ENCODE assay signal across 10 cellular contexts in the genomic region with DNA sequence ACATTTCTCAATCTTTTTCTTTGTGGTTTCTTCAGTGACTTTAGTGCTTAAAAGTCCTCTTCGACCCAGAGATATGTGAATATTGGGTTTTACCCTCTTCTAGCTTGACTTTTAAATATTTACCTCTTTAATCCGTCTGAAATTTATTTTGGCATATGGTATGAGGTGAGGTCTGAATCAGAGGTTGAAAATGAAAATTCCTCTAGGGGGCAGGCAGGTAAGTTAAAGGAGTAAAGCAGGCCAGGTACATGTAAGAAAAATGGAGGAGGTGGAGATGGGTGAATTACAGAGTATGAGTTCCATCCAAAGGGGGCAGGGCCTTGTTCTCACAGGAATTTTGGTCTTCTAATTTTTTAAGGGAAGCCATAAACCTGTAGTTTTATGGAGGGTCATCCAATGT.
DNase-seq lines count a peak whose midpoint lies in the region; ATAC-seq and TF ChIP-seq lines count a peak whose summit lies in the region.
"Had no signal": no experiment of that assay in that cellular context is flagged by ENCODE, and none has a peak within 500 bp of the region (broad histone marks: within the 10 kb centered on the region; RNA-seq: fewer than 3 reads in every experiment).

No MANE protein-coding gene starts in this region.

- no peak overlapping the region for H2AK9ac ChIP-seq in IMR-90 (replicated peaks; ENCODE audit: low read depth, low read length, poor library complexity)

- H3K14ac ChIP-seq in IMR-90 (replicated peaks; ENCODE audit: low read depth, low read length), result no peak overlapping the region

- H3K79me1 ChIP-seq in IMR-90 (ENCODE audit: low read depth in 1 of 2, low read length in 2 of 2), result no peaks in the 10 kb centered on the region

- no peak overlapping the region for H3K9ac ChIP-seq in IMR-90 (ENCODE audit: low read depth, low read length)

- dilution Hi-C loops in IMR-90 (cut with HindIII; ENCODE audit: low sequenced_read_pairs, unreplicated experiment), result no loop called here

- no peak overlapping the region for H2AK5ac ChIP-seq in IMR-90 (ENCODE audit: low read depth, low read length)

- no peak overlapping the region for H2BK5ac ChIP-seq in IMR-90 (ENCODE audit: low read depth, low read length, poor library complexity, severe bottlenecking)

- no peak overlapping the region for H3K4me2 ChIP-seq in IMR-90 (ENCODE audit: low read depth, low read length)

- H2AFZ ChIP-seq in IMR-90 (replicated peaks; ENCODE audit: low read length, poor library complexity), result no peak overlapping the region

- peak; percentile 78 for DNase-seq in DMS53 (lab: John Stamatoyannopoulos, UW)
- no peak for DNase-seq in IMR-90
- DNase-seq in RWPE1 (ENCODE audit: low spot score), result peak; percentile 13
- peak; percentile 46 for DNase-seq in left kidney (ENCODE audit: low read depth, low spot score)
- no peak for DNase-seq in stimulated activated naive CD8-positive, alpha-beta T cell treated with anti-CD3 and anti-CD28 coated beads, Interleukin-15, Interleukin-2, amounts not matched to agents 100 U/mL and 50 U/mL, for 24 hours
- DNase-seq in Peyer's patch, result no peak
- no peak for DNase-seq in heart left ventricle
- DNase-seq: amygdala, NCI-H2171 had no signal

- H3K36me3 ChIP-seq in IMR-90 (ENCODE audit: control insufficient read depth, insufficient read depth, low read length) (peaks cover 2% of the 10 kb centered on the region; the same call in 1 of the 2 replicates), Peyer's patch (no peaks in the 10 kb centered on the region), heart left ventricle (no peaks in the 10 kb centered on the region)

- H4K8ac ChIP-seq in IMR-90 (ENCODE audit: low read depth in 2 of 2, low read length in 2 of 2), result no peak overlapping the region

- in situ Hi-C loops in IMR-90 (cut with MboI; ENCODE audit: low sequenced_read_pairs), result no loop called here

- POLR2A ChIA-PET in IMR-90 (lab: Charles Lee; ENCODE audit: unreplicated experiment), result no interaction called here
- POLR2A ChIA-PET in RWPE1 (lab: Yijun Ruan, JAX; ENCODE audit: low non-redundant PET), result no interaction called here

- H3K4me1 ChIP-seq in IMR-90 (ENCODE audit: control insufficient read depth, insufficient read depth, low read length), result peaks cover 13% of the 10 kb centered on the region
- no peaks in the 10 kb centered on the region for H3K4me1 ChIP-seq in Peyer's patch
- H3K4me1 ChIP-seq in heart left ventricle, result peaks cover 0 to 19% (median 0%) of the 10 kb centered on the region in 12 donors

- H3K27me3 ChIP-seq in IMR-90 (ENCODE audit: control insufficient read depth, insufficient read depth, low read length) (no peaks in the 10 kb centered on the region; the same call in 1 of the 2 replicates), Peyer's patch (no peaks in the 10 kb centered on the region), heart left ventricle (peaks cover 0 to 8% (median 0%) of the 10 kb centered on the region in 9 donors)

- TF ChIP-seq RAD21 in IMR-90 (IDR thresholded peaks at IDR 0.05; ENCODE audit: low read length), result no peak

- intact Hi-C loops in IMR-90 (cut with micrococcal nuclease), result no loop called here
- intact Hi-C loops in heart left ventricle (cut with DNase I), result no loop called here

- no peak overlapping the region for H2BK20ac ChIP-seq in IMR-90 (ENCODE audit: low read depth, low read length)

- CTCF ChIA-PET in IMR-90 (lab: Yijun Ruan, JAX) (no interaction called here), RWPE1 (lab: Yijun Ruan, JAX) (interaction anchor here (0.8 kb wide), 1 partner anchor 9 kb away, joined by 3 read pairs; no protein-coding TSS in a partner anchor)

- H3K27ac ChIP-seq in IMR-90 (ENCODE audit: insufficient read depth, low read length), result no peak overlapping the region
- no peak overlapping the region for H3K27ac ChIP-seq in RWPE1
- H3K27ac ChIP-seq in Peyer's patch, result no peak overlapping the region
- H3K27ac ChIP-seq in heart left ventricle, result no peak overlapping the region

- H3K4ac ChIP-seq in IMR-90 (ENCODE audit: low read depth, low read length), result no peak overlapping the region

- WGBS in IMR-90 (ENCODE audit: extremely low coverage in 2 of 2, insufficient read length in 1 of 2), 2 experiments, result no CpG with 5 or more reads among the region's 2 CpGs
- 78 to 86% (median 86%) methylated on average over 2 of the region's 2 CpGs for WGBS in heart left ventricle, 4 donors

- no peak overlapping the region for H3K56ac ChIP-seq in IMR-90 (ENCODE audit: extremely low read depth, insufficient read depth, low read length)

- no peak overlapping the region for H2BK120ac ChIP-seq in IMR-90 (ENCODE audit: low read depth, low read length)

- H3K23ac ChIP-seq in IMR-90 (ENCODE audit: low read depth, low read length), result no peak overlapping the region

- H3K18ac ChIP-seq in IMR-90 (ENCODE audit: low read depth, low read length), result no peak overlapping the region; the same call in 1 of the 2 replicates

- TF ChIP-seq POLR2A in IMR-90 (IDR thresholded peaks at IDR 0.05; ENCODE audit: low read depth, low read length), result no peak
- no peak for TF ChIP-seq POLR2A in Peyer's patch (IDR thresholded peaks at IDR 0.05)
- no peak for TF ChIP-seq POLR2A in heart left ventricle (IDR thresholded peaks at IDR 0.05)

- TF ChIP-seq CTCF in IMR-90 (conservative IDR thresholded peaks at IDR 0.05; ENCODE audit: low read depth, low read length) (no peak), RWPE1 (conservative IDR thresholded peaks at IDR 0.05; ENCODE audit: low read depth) (no peak; the same call in 1 of the 2 replicates), Peyer's patch (IDR thresholded peaks at IDR 0.05) (no peak), heart left ventricle (IDR thresholded peaks at IDR 0.05) (no peak)

- H3K9me1 ChIP-seq in IMR-90 (ENCODE audit: insufficient read depth, low read length), result peaks cover 6% of the 10 kb centered on the region

- H4K20me1 ChIP-seq in IMR-90 (ENCODE audit: insufficient read depth, low read length), result no peaks in the 10 kb centered on the region

- H4K91ac ChIP-seq in IMR-90 (ENCODE audit: insufficient read depth, low read depth, low read length), result no peak overlapping the region

- no TSS peak for BruUV-seq in IMR-90 (replicated peaks; lab: Mats Ljungman, UMichigan)

- H3K4me3 ChIP-seq in IMR-90 (ENCODE audit: insufficient read depth, low read depth, low read length), result no peak overlapping the region
- no peak overlapping the region for H3K4me3 ChIP-seq in Peyer's patch
- H3K4me3 ChIP-seq in heart left ventricle, result no peak overlapping the region

- H4K5ac ChIP-seq in IMR-90 (ENCODE audit: low read depth, low read length), result peak overlapping the region; percentile 28; the same call in 1 of the 2 replicates

- H2BK15ac ChIP-seq in IMR-90 (ENCODE audit: low read depth, low read length), result no peak overlapping the region

- H3K9me3 ChIP-seq in IMR-90 (ENCODE audit: control insufficient read depth, insufficient read depth, low read length) (no peaks in the 10 kb centered on the region), Peyer's patch (no peaks in the 10 kb centered on the region), heart left ventricle (no peaks in the 10 kb centered on the region)

- ATAC-seq in IMR-90 (ENCODE audit: low read depth) (no peak), heart left ventricle (no peak)
- no peak for ATAC-seq in stimulated activated naive CD8-positive, alpha-beta T cell treated with anti-CD3 and anti-CD28 coated beads, Interleukin-15, Interleukin-2, amounts not matched to agents 100 U/mL and 50 U/mL, for 24 hours
- ATAC-seq: activated T-helper 17 cell treated with anti-CD3 and anti-CD28 coated beads, Interleukin-2, amount 50 U/mL, for 72 hours had no signal

TF ChIP-seq in IMR-90, 13 proteins besides CTCF, POLR2A, EP300 and RAD21:
- no peak for TF ChIP-seq FOS (IDR thresholded peaks at IDR 0.05; ENCODE audit: low read depth, low read length)
- no peak for TF ChIP-seq USF2 (IDR thresholded peaks at IDR 0.05; ENCODE audit: low read depth, low read length)
- TF ChIP-seq MAFK (IDR thresholded peaks at IDR 0.05; ENCODE audit: low read depth, low read length), result no peak
- no peak for TF ChIP-seq CEBPB (IDR thresholded peaks at IDR 0.05; ENCODE audit: low read depth, low read length)
- TF ChIP-seq, protein P1, sequence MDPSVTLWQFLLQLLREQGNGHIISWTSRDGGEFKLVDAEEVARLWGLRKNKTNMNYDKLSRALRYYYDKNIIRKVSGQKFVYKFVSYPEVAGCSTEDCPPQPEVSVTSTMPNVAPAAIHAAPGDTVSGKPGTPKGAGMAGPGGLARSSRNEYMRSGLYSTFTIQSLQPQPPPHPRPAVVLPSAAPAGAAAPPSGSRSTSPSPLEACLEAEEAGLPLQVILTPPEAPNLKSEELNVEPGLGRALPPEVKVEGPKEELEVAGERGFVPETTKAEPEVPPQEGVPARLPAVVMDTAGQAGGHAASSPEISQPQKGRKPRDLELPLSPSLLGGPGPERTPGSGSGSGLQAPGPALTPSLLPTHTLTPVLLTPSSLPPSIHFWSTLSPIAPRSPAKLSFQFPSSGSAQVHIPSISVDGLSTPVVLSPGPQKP (IDR thresholded peaks at IDR 0.05; ENCODE audit: borderline replicate concordance, low read depth, low read length), result no peak
- no peak for TF ChIP-seq RFX5 (IDR thresholded peaks at IDR 0.05; ENCODE audit: low read depth, low read length)
- no peak for TF ChIP-seq RCOR1 (IDR thresholded peaks at IDR 0.05; ENCODE audit: insufficient replicate concordance, low read length)
- TF ChIP-seq CHD1 (IDR thresholded peaks at IDR 0.05; ENCODE audit: low read depth, low read length), result no peak
- no peak for TF ChIP-seq MAZ (IDR thresholded peaks at IDR 0.05; ENCODE audit: borderline replicate concordance, low read depth, low read length)
- no peak for TF ChIP-seq MXI1 (IDR thresholded peaks at IDR 0.05; ENCODE audit: borderline replicate concordance, low read depth, low read length)
- TF ChIP-seq SMC3 (IDR thresholded peaks at IDR 0.05; ENCODE audit: low read depth, low read length), result no peak
- TF ChIP-seq BHLHE40 (IDR thresholded peaks at IDR 0.05; ENCODE audit: low read depth, low read length), result no peak
- TF ChIP-seq NFE2L2 (IDR thresholded peaks at IDR 0.05; ENCODE audit: low read depth, low read length), result no peak

Comparison
In these comparisons a context has a peak if more than half of its experiments do, and no peak if none do; other contexts are left out.
1. DNase-seq: peak in DMS53 (single experiment), RWPE1 (single experiment) and left kidney (single experiment); none in IMR-90 (single experiment), stimulated activated naive CD8-positive, alpha-beta T cell treated with anti-CD3 and anti-CD28 coated beads, Interleukin-15, Interleukin-2, amounts not matched to agents 100 U/mL and 50 U/mL, for 24 hours (single experiment), Peyer's patch (0 of 3) and heart left ventricle (0 of 5).